Comparison of ENCODE assay signal across 21 cellular contexts in the genomic region with DNA sequence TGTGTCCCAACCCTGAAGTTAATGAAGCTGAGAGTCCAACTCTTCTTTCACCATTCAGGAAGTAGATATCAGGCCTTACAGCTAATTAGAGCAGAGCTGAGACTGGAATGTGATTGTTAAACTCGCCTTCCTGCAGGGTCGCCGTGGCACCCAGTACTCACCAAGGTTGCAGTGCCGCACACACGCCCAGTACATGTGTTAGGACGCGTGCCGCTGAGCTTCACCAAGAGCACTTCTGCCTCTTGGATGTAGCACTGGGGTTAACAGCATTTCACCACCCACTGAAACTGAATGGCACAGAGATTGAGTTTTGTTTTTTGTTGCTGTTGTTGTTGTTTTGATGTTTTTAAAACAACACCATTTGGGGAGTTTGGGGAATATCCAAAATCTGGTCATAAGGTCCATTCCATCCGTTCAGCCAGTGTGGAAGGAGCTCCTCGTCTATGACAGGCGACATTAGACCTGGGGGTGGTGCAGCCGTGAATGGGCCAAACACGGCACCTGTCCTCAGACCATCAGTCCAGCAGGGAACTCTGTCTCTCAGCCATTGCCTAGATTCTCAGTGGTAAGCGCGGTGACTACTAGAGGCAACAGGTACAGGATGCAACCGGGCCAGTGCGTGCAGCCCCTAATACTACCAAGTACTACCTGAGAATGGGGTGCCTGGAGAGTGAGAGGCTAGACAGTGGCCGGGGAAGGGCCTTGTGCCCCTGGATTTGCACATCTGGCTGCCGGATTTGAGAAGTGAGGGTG.
"Had no signal": no experiment of that assay in that cellular context is flagged by ENCODE, and none has a peak within 500 bp of the region (broad histone marks: within the 10 kb centered on the region; RNA-seq: fewer than 3 reads in every experiment).

No MANE protein-coding gene starts in this region.

- H3K9me3 ChIP-seq: colonic mucosa, gastroesophageal sphincter, thoracic aorta, upper lobe of left lung had no signal

- H2AFZ ChIP-seq: parathyroid adenoma had no signal

- DNase-seq: activated CD4-positive, alpha-beta T cell treated with anti-CD3 and anti-CD28 coated beads, Interleukin-2, amount 50 U/mL, for 1 hour; activated CD8-positive, alpha-beta T cell treated with anti-CD3 and anti-CD28 coated beads, Interleukin-2, amount 10 ng/mL, durations not matched to agents 7 days and 5 days; central memory CD4-positive, alpha-beta T cell; colonic mucosa; left ventricle myocardium superior; mammary epithelial cell; midbrain; nephron progenitor cell; stimulated activated CD4-positive, alpha-beta T cell treated with anti-CD3 and anti-CD28 coated beads, Interleukin-4, amount 100 ng/mL, for 1 hour; stimulated activated naive CD4-positive, alpha-beta T cell; T-cell; upper lobe of left lung had no signal

- H3K9ac ChIP-seq: parathyroid adenoma had no signal

- H3K27ac ChIP-seq: colonic mucosa, dorsolateral prefrontal cortex, epithelial cell of prostate, gastroesophageal sphincter, parathyroid adenoma, thoracic aorta, upper lobe of left lung, VCaP had no signal

- H3K27me3 ChIP-seq: colonic mucosa, dorsolateral prefrontal cortex, gastroesophageal sphincter, upper lobe of left lung had no signal

- FAIRE-seq: astrocyte, kidney had no signal

- H3K4me1 ChIP-seq: colonic mucosa, upper lobe of left lung had no signal

- H3K4me3 ChIP-seq: colonic mucosa, dorsolateral prefrontal cortex, gastroesophageal sphincter, thoracic aorta, upper lobe of left lung had no signal

- ATAC-seq: activated CD8-positive, alpha-beta T cell treated with anti-CD3 and anti-CD28 coated beads, Interleukin-2, amount 10 ng/mL, durations not matched to agents 7 days and 5 days; activated naive CD4-positive, alpha-beta T cell treated with anti-CD3 and anti-CD28 coated beads, Interleukin-2, amount 50 U/mL, for 72 hours; gastroesophageal sphincter; left ventricle myocardium superior; T-cell had no signal
